Comparison of ENCODE assay signal across 16 cellular contexts in genomic region chr6:144310761-144311160, GRCh38. TPM values are rescaled to one million over a fixed set of nuclear protein-coding genes. Genes with fewer than 3 reads are reported as not detected.
DNase-seq lines count a peak whose midpoint lies in the region; ATAC-seq and TF ChIP-seq lines count a peak whose summit lies in the region.
"Had no signal": no experiment of that assay in that cellular context is flagged by ENCODE, and none has a peak within 500 bp of the region (broad histone marks: within the 10 kb centered on the region; RNA-seq: fewer than 3 reads in every experiment).

No MANE protein-coding gene starts in this region.

- peaks cover 39% of the 10 kb centered on the region for H3K4me1 Mint-ChIP-seq in activated T-helper 1 cell treated with anti-CD3 and anti-CD28 coated beads, Interleukin-12 subunit alpha, Interleukin-12 subunit beta, Interleukin-2, Interleukin-4 antibody, amounts not matched to agents 30 ng/mL and 10 ng/mL and 1 ng/mL, durations not matched to agents 14 hours and 24 hours and 36 hours (ENCODE audit: low read depth)
- H3K4me1 Mint-ChIP-seq in type B pancreatic cell (ENCODE audit: unreplicated experiment) = peaks cover 15% of the 10 kb centered on the region

- H3K9me3 Mint-ChIP-seq in activated T-helper 1 cell treated with anti-CD3 and anti-CD28 coated beads, Interleukin-12 subunit alpha, Interleukin-12 subunit beta, Interleukin-2, Interleukin-4 antibody, amounts not matched to agents 30 ng/mL and 10 ng/mL and 1 ng/mL, durations not matched to agents 14 hours and 24 hours and 36 hours = no peaks in the 10 kb centered on the region
- H3K9me3 Mint-ChIP-seq in type B pancreatic cell = no peaks in the 10 kb centered on the region

- ATAC-seq in HG02938 (IDR thresholded peaks at IDR 0.05; ENCODE audit: unreplicated experiment) = peak; percentile 55
- ATAC-seq in GM18870 (IDR thresholded peaks at IDR 0.05; ENCODE audit: unreplicated experiment) = no peak

- H3K27me3 Mint-ChIP-seq in activated T-helper 1 cell treated with anti-CD3 and anti-CD28 coated beads, Interleukin-12 subunit alpha, Interleukin-12 subunit beta, Interleukin-2, Interleukin-4 antibody, amounts not matched to agents 30 ng/mL and 10 ng/mL and 1 ng/mL, durations not matched to agents 14 hours and 24 hours and 36 hours (ENCODE audit: insufficient read depth) = peaks cover 7% of the 10 kb centered on the region
- no peaks in the 10 kb centered on the region for H3K27me3 Mint-ChIP-seq in type B pancreatic cell

- intact Hi-C loops in activated T-helper 1 cell treated with anti-CD3 and anti-CD28 coated beads, Interleukin-12 subunit alpha, Interleukin-12 subunit beta, Interleukin-2, Interleukin-4 antibody, amounts not matched to agents 30 ng/mL and 10 ng/mL and 1 ng/mL, durations not matched to agents 14 hours and 24 hours and 36 hours (cut with micrococcal nuclease) = loop anchor here (1.0 to 2.0 kb wide), 5 partner anchors 24 to 62 kb away; partner anchors contain the start of gene UTRN

- peak; percentile 47 for DNase-seq in stimulated activated CD4-positive, alpha-beta T cell treated with anti-CD3 and anti-CD28 coated beads, Interleukin-1b, Interleukin-23, amount 100 ng/mL, for 48 hours
- DNase-seq in stimulated activated CD4-positive, alpha-beta T cell treated with anti-CD3 and anti-CD28 coated beads, Interleukin-4, amount 100 ng/mL, for 1 hour = no peak
- no peak for DNase-seq in activated T-helper 1 cell treated with anti-CD3 and anti-CD28 coated beads, Interleukin-12 subunit alpha, Interleukin-12 subunit beta, Interleukin-2, Interleukin-4 antibody, amounts not matched to agents 30 ng/mL and 10 ng/mL and 1 ng/mL, durations not matched to agents 14 hours and 24 hours and 36 hours (ENCODE audit: low spot score)
- no peak for DNase-seq in dermis blood vessel endothelial cell
- no peak for DNase-seq in cerebellar cortex (ENCODE audit: low spot score)
- no peak for DNase-seq in type B pancreatic cell (ENCODE audit: extremely low spot score, unreplicated experiment)
- DNase-seq: cortex of kidney; DMS79 treated with DMSO at 0.1 percent for 48 hours; esophagus squamous epithelium; H7; NCI-H2171; posterior cingulate gyrus; Right ventricle myocardium superior; stimulated activated CD4-positive, alpha-beta T cell treated with anti-CD3 and anti-CD28 coated beads, Interleukin-12 subunit alpha, Interleukin-12 subunit beta, amount 100 ng/mL, for 4 hours had no signal

- TF ChIP-seq CTCF in type B pancreatic cell (conservative IDR thresholded peaks at IDR 0.05) = no peak

- peak overlapping the region; percentile 56 for H3K27ac Mint-ChIP-seq in activated T-helper 1 cell treated with anti-CD3 and anti-CD28 coated beads, Interleukin-12 subunit alpha, Interleukin-12 subunit beta, Interleukin-2, Interleukin-4 antibody, amounts not matched to agents 30 ng/mL and 10 ng/mL and 1 ng/mL, durations not matched to agents 14 hours and 24 hours and 36 hours
- no peak overlapping the region for H3K27ac Mint-ChIP-seq in type B pancreatic cell

- H3K4me3 Mint-ChIP-seq in activated T-helper 1 cell treated with anti-CD3 and anti-CD28 coated beads, Interleukin-12 subunit alpha, Interleukin-12 subunit beta, Interleukin-2, Interleukin-4 antibody, amounts not matched to agents 30 ng/mL and 10 ng/mL and 1 ng/mL, durations not matched to agents 14 hours and 24 hours and 36 hours = peak overlapping the region; percentile 6
- no peak overlapping the region for H3K4me3 Mint-ChIP-seq in type B pancreatic cell

- H3K36me3 Mint-ChIP-seq in activated T-helper 1 cell treated with anti-CD3 and anti-CD28 coated beads, Interleukin-12 subunit alpha, Interleukin-12 subunit beta, Interleukin-2, Interleukin-4 antibody, amounts not matched to agents 30 ng/mL and 10 ng/mL and 1 ng/mL, durations not matched to agents 14 hours and 24 hours and 36 hours (ENCODE audit: low read depth) = peaks cover 15% of the 10 kb centered on the region
- peaks cover 27% of the 10 kb centered on the region for H3K36me3 Mint-ChIP-seq in type B pancreatic cell

RNA-seq across cellular contexts. Expression of gene UTRN, which starts 25.6 kb away (rescaled TPM):
- 48.3 and 50.6 TPM in 2 replicates for total RNA-seq in activated T-helper 1 cell treated with anti-CD3 and anti-CD28 coated beads, Interleukin-12 subunit alpha, Interleukin-12 subunit beta, Interleukin-2, Interleukin-4 antibody, amounts not matched to agents 30 ng/mL and 10 ng/mL and 1 ng/mL, durations not matched to agents 14 hours and 24 hours and 36 hours
- total RNA-seq in dermis blood vessel endothelial cell (719 and 803 TPM in 2 replicates), type B pancreatic cell (ENCODE audit: low replicate concordance) (75.1 and 77.7 TPM in 2 replicates)
